8 cellular contexts compared by ENCODE assay signal in genomic region chr5:138789771-138790242, GRCh38. TPM values are rescaled to one million over a fixed set of nuclear protein-coding genes. Genes with fewer than 3 reads are reported as not detected.
DNase-seq lines count a peak whose midpoint lies in the region; ATAC-seq and TF ChIP-seq lines count a peak whose summit lies in the region.

No MANE protein-coding gene starts in this region.

- in situ Hi-C loops in astrocyte of the cerebellum (cut with HindIII; ENCODE audit: low sequenced_read_pairs) = no loop called here

- DNase-seq in Right ventricle myocardium superior (no peak), cardiac septum (ENCODE audit: low spot score) (no peak), MV-4-11 (lab: John Stamatoyannopoulos, UW) (peak; percentile 83), astrocyte of the cerebellum (ENCODE audit: low read depth) (no peak), left kidney (ENCODE audit: low read depth, low spot score) (peak; percentile 72), GF-D8 (lab: John Stamatoyannopoulos, UW) (no peak), activated gamma-delta T cell treated with Interleukin-2 at 50 U/mL for 16 hours (no peak)

- peak; percentile 40 for TF ChIP-seq CTCF in astrocyte of the cerebellum (IDR thresholded peaks at IDR 0.05; ENCODE audit: low read depth, low read length, missing control alignments)

- intact Hi-C loops in Right ventricle myocardium superior (cut with DNase I) = no loop called here
- intact Hi-C loops in cardiac septum (cut with DNase I) = no loop called here

- peak; percentile 37 for ATAC-seq in Right ventricle myocardium superior (ENCODE audit: poor library complexity)
- no peak for ATAC-seq in GM21423 (IDR thresholded peaks at IDR 0.05; ENCODE audit: unreplicated experiment)

- no peak overlapping the region for H3K4me3 ChIP-seq in astrocyte of the cerebellum (ENCODE audit: low read depth, low read length)

RNA-seq across cellular contexts. Expression of gene CTNNA1, which starts 36.6 kb away (rescaled TPM):
- total RNA-seq in Right ventricle myocardium superior (297 TPM), cardiac septum (427 TPM)

Comparison
In these comparisons a context has a peak if more than half of its experiments do, and no peak if none do; other contexts are left out.
1. DNase-seq: peak in MV-4-11 (single experiment) and left kidney (single experiment); none in Right ventricle myocardium superior (single experiment), cardiac septum (single experiment), astrocyte of the cerebellum (single experiment), GF-D8 (single experiment) and activated gamma-delta T cell treated with Interleukin-2 at 50 U/mL for 16 hours (single experiment).